8 cellular contexts compared by ENCODE assay signal in the genomic region with DNA sequence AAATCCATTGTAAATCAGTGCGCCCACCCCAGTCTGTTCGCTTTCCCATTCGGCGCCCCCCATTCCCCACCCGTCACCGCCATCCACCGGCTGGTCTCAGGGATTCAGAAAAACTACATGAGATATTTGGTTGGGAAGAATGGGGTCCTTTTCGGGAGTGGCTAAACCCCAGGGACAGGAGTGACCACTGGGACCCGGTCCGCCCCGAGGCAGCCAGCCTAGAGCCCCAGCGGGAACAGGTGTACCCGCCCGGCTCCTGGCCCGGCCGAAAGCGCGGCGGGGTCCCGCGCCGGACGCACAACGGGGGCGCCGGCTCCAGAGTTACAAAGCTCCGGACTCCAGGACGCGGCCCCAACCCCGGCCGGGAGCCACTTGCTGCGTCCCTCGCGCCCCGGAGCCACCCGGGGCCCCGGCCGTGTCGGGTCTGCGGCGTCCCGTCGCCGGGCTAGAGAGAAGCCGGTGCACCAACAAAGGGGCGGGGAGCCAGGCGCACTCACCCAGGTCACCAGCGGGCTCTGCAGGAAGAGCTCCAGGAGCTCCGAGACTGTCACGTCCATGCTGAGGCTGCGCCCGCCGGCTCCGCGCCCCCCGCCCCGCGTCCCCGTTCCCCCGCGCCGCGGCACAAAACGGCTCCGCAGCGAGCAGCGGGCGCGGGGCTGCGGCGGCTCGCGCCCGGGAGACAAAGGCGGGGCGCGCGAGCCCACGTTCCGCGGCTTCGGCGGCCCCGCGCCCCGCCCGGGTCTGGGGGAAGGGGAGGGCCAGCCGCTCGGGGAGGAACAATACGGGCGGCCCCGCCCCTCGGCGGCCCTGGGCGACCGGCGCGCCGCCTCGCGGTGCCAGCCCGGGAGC. TPM values are rescaled to one million over a fixed set of nuclear protein-coding genes. Genes with fewer than 3 reads are reported as not detected.
DNase-seq lines count a peak whose midpoint lies in the region; ATAC-seq lines count a peak whose summit lies in the region.

TSS of gene CCDC88C (minus strand) at position 687 of the 849 bp plus-strand sequence. CDS start at position 557, 130 bp downstream.

- H3K4me1 Mint-ChIP-seq in activated CD4-positive, alpha-beta T cell treated with anti-CD3 and anti-CD28 coated beads, Interleukin-2, amount 10 ng/mL, durations not matched to agents 24 days and 14 days: peaks cover 47% of the 10 kb centered on the region
- H3K4me1 Mint-ChIP-seq in memory B cell: peaks cover 37% of the 10 kb centered on the region

- no peaks in the 10 kb centered on the region for H3K9me3 Mint-ChIP-seq in activated CD4-positive, alpha-beta T cell treated with anti-CD3 and anti-CD28 coated beads, Interleukin-2, amount 10 ng/mL, durations not matched to agents 24 days and 14 days
- no peaks in the 10 kb centered on the region for H3K9me3 Mint-ChIP-seq in memory B cell

- intact Hi-C loops in activated CD4-positive, alpha-beta T cell treated with anti-CD3 and anti-CD28 coated beads, Interleukin-2, amount 10 ng/mL, durations not matched to agents 24 days and 14 days (cut with micrococcal nuclease): loop anchor here (2.0 to 5.0 kb wide), 6 partner anchors 17 to 1020 kb away; partner anchors contain the start of genes CALM1, GPR68 and RPS6KA5

- peaks cover 2% of the 10 kb centered on the region for H3K27me3 Mint-ChIP-seq in activated CD4-positive, alpha-beta T cell treated with anti-CD3 and anti-CD28 coated beads, Interleukin-2, amount 10 ng/mL, durations not matched to agents 24 days and 14 days
- no peaks in the 10 kb centered on the region for H3K27me3 Mint-ChIP-seq in memory B cell

- H3K4me3 Mint-ChIP-seq in activated CD4-positive, alpha-beta T cell treated with anti-CD3 and anti-CD28 coated beads, Interleukin-2, amount 10 ng/mL, durations not matched to agents 24 days and 14 days: peak within 1 kb of the TSS; percentile 90
- peak within 1 kb of the TSS; percentile 100 for H3K4me3 Mint-ChIP-seq in memory B cell

- peak within 1 kb of the TSS; percentile 99 for H3K27ac Mint-ChIP-seq in activated CD4-positive, alpha-beta T cell treated with anti-CD3 and anti-CD28 coated beads, Interleukin-2, amount 10 ng/mL, durations not matched to agents 24 days and 14 days
- peak within 1 kb of the TSS; percentile 99 for H3K27ac Mint-ChIP-seq in memory B cell

- peaks cover 35% of the 10 kb centered on the region for H3K36me3 Mint-ChIP-seq in activated CD4-positive, alpha-beta T cell treated with anti-CD3 and anti-CD28 coated beads, Interleukin-2, amount 10 ng/mL, durations not matched to agents 24 days and 14 days (ENCODE audit: low read depth)
- peaks cover 16% of the 10 kb centered on the region for H3K36me3 Mint-ChIP-seq in memory B cell

- peak; percentile 42 for ATAC-seq in HG02981 (IDR thresholded peaks at IDR 0.05; ENCODE audit: unreplicated experiment)
- peak; percentile 56 for ATAC-seq in memory B cell (ENCODE audit: low read depth)

- DNase-seq in SIG-M5 treated with dmso at 0.1 percent for 504 hours (lab: John Stamatoyannopoulos, UW; ENCODE audit: unreplicated experiment) (peak; percentile 71), SIG-M5 (lab: John Stamatoyannopoulos, UW) (no peak), NCI-H2171 treated with DMSO at 0.1 percent for 48 hours (lab: John Stamatoyannopoulos, UW) (peak; percentile 77), ecto neural progenitor cell (ENCODE audit: low spot score) (peak; percentile 82), memory B cell (ENCODE audit: low spot score in 2 of 2) (peak; percentile 77 to 81)
- DNase-seq in activated CD4-positive, alpha-beta T cell treated with anti-CD3 and anti-CD28 coated beads, Interleukin-2, amount 10 ng/mL, durations not matched to agents 24 days and 14 days: peak; percentile 95
- peak; percentile 74 for DNase-seq in stimulated activated CD8-positive, alpha-beta memory T cell treated with anti-CD3 and anti-CD28 coated beads, Interleukin-12 subunit alpha, Interleukin-12 subunit beta, amount 100 ng/mL, for 4 hours (ENCODE audit: low read depth)

RNA-seq across cellular contexts. Expression of gene CCDC88C, which starts in this region (rescaled TPM):
- total RNA-seq in activated CD4-positive, alpha-beta T cell treated with anti-CD3 and anti-CD28 coated beads, Interleukin-2, amount 10 ng/mL, durations not matched to agents 24 days and 14 days: 79.7 and 89.9 TPM in 2 replicates
